ENCODE assay signal across 23 cellular contexts in genomic region chr5:4773827-4774317, GRCh38.
DNase-seq lines count a peak whose midpoint lies in the region; ATAC-seq and TF ChIP-seq lines count a peak whose summit lies in the region.
"Had no signal": no experiment of that assay in that cellular context is flagged by ENCODE, and none has a peak within 500 bp of the region (broad histone marks: within the 10 kb centered on the region; RNA-seq: fewer than 3 reads in every experiment).

No MANE protein-coding gene starts in this region.

- intact Hi-C loops in ascending aorta (cut with DNase I) (no loop called here), PC-3 (cut with micrococcal nuclease) (no loop called here)

- TF ChIP-seq CTCF in omental fat pad (IDR thresholded peaks at IDR 0.05), result no peak
- TF ChIP-seq CTCF in ascending aorta (IDR thresholded peaks at IDR 0.05), result no peak
- no peak for TF ChIP-seq CTCF in PC-3 (conservative IDR thresholded peaks at IDR 0.05; ENCODE audit: low read depth, low read length)

- H3K4me1 ChIP-seq in ascending aorta, result no peaks in the 10 kb centered on the region
- no peaks in the 10 kb centered on the region for H3K4me1 ChIP-seq in PC-3 (ENCODE audit: insufficient read depth, low read length)
- H3K4me1 ChIP-seq: A549; BLaER1 treated with 17β-estradiol and CSF1 and Interleukin-3, amounts not matched to agents 10 nM and 100 nM; Caco-2 had no signal

- H3K27me3 ChIP-seq in ascending aorta, result no peaks in the 10 kb centered on the region
- H3K27me3 ChIP-seq in PC-3 (ENCODE audit: low read length), result no peaks in the 10 kb centered on the region
- H3K27me3 ChIP-seq: BLaER1 treated with 17β-estradiol and CSF1 and Interleukin-3, amounts not matched to agents 10 nM and 100 nM had no signal

- H3K9me3 ChIP-seq in ascending aorta (peaks cover 0 to 3% of the 10 kb centered on the region in 2 donors), PC-3 (ENCODE audit: low read length) (no peaks in the 10 kb centered on the region)
- H3K9me3 ChIP-seq: A549, Caco-2 had no signal

- no peak overlapping the region for H3K4me2 ChIP-seq in PC-3 (ENCODE audit: low read length)
- H3K4me2 ChIP-seq: A549; BLaER1 treated with 17β-estradiol and CSF1 and Interleukin-3, amounts not matched to agents 10 nM and 100 nM had no signal

- no peaks in the 10 kb centered on the region for H3F3A ChIP-seq in PC-3 (ENCODE audit: low read length, unreplicated experiment)

- BruUV-seq in PC-3 (replicated peaks; lab: Mats Ljungman, UMichigan), result no TSS peak

- DNase-seq in NCI-H1048 (lab: John Stamatoyannopoulos, UW) (peak; percentile 14), NCI-H526 treated with DMSO at 0.1 percent for 48 hours (lab: John Stamatoyannopoulos, UW) (peak; percentile 82), omental fat pad (ENCODE audit: low spot score) (no peak), ascending aorta (ENCODE audit: low spot score in 2 of 2) (no peak), PC-3 (no peak), amniotic stem cell (lab: John Stamatoyannopoulos, UW) (no peak)
- DNase-seq: AML-193; Caco-2; Calu3; CD4-positive, alpha-beta T cell; CD8-positive, alpha-beta T cell; DMS 273 treated with DMSO at 0.1 percent for 48 hours; DMS153; DMS53; DMS79; DND-41; EL; GDM1 had no signal

- no peak overlapping the region for H3K9ac ChIP-seq in PC-3 (ENCODE audit: low read length)
- H3K9ac ChIP-seq: BLaER1 treated with 17β-estradiol and CSF1 and Interleukin-3, amounts not matched to agents 10 nM and 100 nM had no signal

- no peak overlapping the region for H3K27ac ChIP-seq in ascending aorta
- no peak overlapping the region for H3K27ac ChIP-seq in PC-3 (ENCODE audit: low read length)
- H3K27ac ChIP-seq: 22Rv1; A549; BLaER1 treated with 17β-estradiol and CSF1 and Interleukin-3, amounts not matched to agents 10 nM and 100 nM; C4-2B had no signal

- ATAC-seq in omental fat pad (ENCODE audit: low FRiP score), result peak; percentile 28
- ATAC-seq in PC-3, result no peak
- ATAC-seq: A549; CD8-positive, alpha-beta T cell; GM12878 had no signal

- H3K4me3 ChIP-seq in ascending aorta (no peak overlapping the region), PC-3 (ENCODE audit: low read length) (no peak overlapping the region)
- H3K4me3 ChIP-seq: A549; BLaER1 treated with 17β-estradiol and CSF1 and Interleukin-3, amounts not matched to agents 10 nM and 100 nM; GM12878 had no signal

- no peaks in the 10 kb centered on the region for H4K20me1 ChIP-seq in PC-3 (ENCODE audit: low read length)
- H4K20me1 ChIP-seq: BLaER1 treated with 17β-estradiol and CSF1 and Interleukin-3, amounts not matched to agents 10 nM and 100 nM had no signal

- no peaks in the 10 kb centered on the region for H3K79me2 ChIP-seq in PC-3 (ENCODE audit: low read length)

- CTCF ChIA-PET in PC-3 (lab: Charles Lee), result no interaction called here

- H3K9me2 ChIP-seq in PC-3 (replicated peaks; ENCODE audit: low read length), result no peaks in the 10 kb centered on the region

- H2AFZ ChIP-seq in PC-3 (ENCODE audit: low read length), result no peak overlapping the region

- POLR2A ChIA-PET in PC-3 (lab: Charles Lee; ENCODE audit: unreplicated experiment), result no interaction called here

- H3K36me3 ChIP-seq in ascending aorta (no peaks in the 10 kb centered on the region), PC-3 (ENCODE audit: low read depth, low read length) (no peaks in the 10 kb centered on the region)
- H3K36me3 ChIP-seq: BLaER1 treated with 17β-estradiol and CSF1 and Interleukin-3, amounts not matched to agents 10 nM and 100 nM had no signal

Comparison
In these comparisons a context has a peak if more than half of its experiments do, and no peak if none do; other contexts are left out.
1. DNase-seq: peak in NCI-H1048 (single experiment) and NCI-H526 treated with DMSO at 0.1 percent for 48 hours (single experiment); none in omental fat pad (single experiment), ascending aorta (0 of 2), PC-3 (single experiment) and amniotic stem cell (single experiment).